8 cellular contexts compared by ENCODE assay signal in genomic region chr12:94710933-94711332, GRCh38.
A peak's percentile ranks its signal among the peaks of the same experiment; 100 is the strongest.
DNase-seq lines count a peak whose midpoint lies in the region; ATAC-seq and TF ChIP-seq lines count a peak whose summit lies in the region.

No MANE protein-coding gene starts in this region.

- H3K27ac Mint-ChIP-seq in memory B cell, result no peak overlapping the region

- H3F3A ChIP-seq in Loucy (ENCODE audit: low read depth), result no peaks in the 10 kb centered on the region

- no peak overlapping the region for H3K4me3 ChIP-seq in Loucy (ENCODE audit: low read length, poor library complexity, severe bottlenecking)

- no peaks in the 10 kb centered on the region for H3K4me1 ChIP-seq in Loucy (ENCODE audit: insufficient read depth, low read length, poor library complexity, severe bottlenecking)

- no peaks in the 10 kb centered on the region for H3K9me2 ChIP-seq in Loucy (replicated peaks; ENCODE audit: low read depth, low read length)

- H3K79me2 ChIP-seq in Loucy (ENCODE audit: insufficient read depth, low read length), result no peaks in the 10 kb centered on the region

- peaks cover 18% of the 10 kb centered on the region for H3K4me1 Mint-ChIP-seq in memory B cell

- no peak overlapping the region for H3K4me2 ChIP-seq in Loucy (ENCODE audit: low read depth, low read length, poor library complexity, severe bottlenecking)

- no peaks in the 10 kb centered on the region for H3K9me3 ChIP-seq in Loucy (ENCODE audit: insufficient read depth, low read depth, low read length)

- H3K36me3 Mint-ChIP-seq in memory B cell, result no peaks in the 10 kb centered on the region

- no peaks in the 10 kb centered on the region for H3K36me3 ChIP-seq in Loucy (ENCODE audit: insufficient read depth, low read length)

- peak; percentile 81 for TF ChIP-seq CTCF in Loucy (conservative IDR thresholded peaks at IDR 0.05; ENCODE audit: low read length)

- no peaks in the 10 kb centered on the region for H3K27me3 ChIP-seq in Loucy (ENCODE audit: insufficient read depth, low read length, poor library complexity, severe bottlenecking)

- no peaks in the 10 kb centered on the region for H3K9me3 Mint-ChIP-seq in memory B cell

- H3K27me3 Mint-ChIP-seq in memory B cell, result no peaks in the 10 kb centered on the region

- DNase-seq in NOMO-1 treated with DMSO at 0.1 percent for 48 hours (lab: John Stamatoyannopoulos, UW; ENCODE audit: unreplicated experiment) (peak; percentile 23), NOMO-1 treated with dmso at 0.1 percent for 144 hours (lab: John Stamatoyannopoulos, UW; ENCODE audit: unreplicated experiment) (no peak), memory B cell (ENCODE audit: low spot score in 2 of 2) (peak in 1 of 2 donors; percentile 20), dedifferentiated amniotic fluid mesenchymal stem cell (ENCODE audit: extremely low spot score) (no peak)
- DNase-seq in activated naive CD4-positive, alpha-beta T cell treated with anti-CD3 and anti-CD28 coated beads, Interleukin-2, amount 50 U/mL, for 16 hours, result peak; percentile 15

- H3K9ac ChIP-seq in Loucy (ENCODE audit: low read depth, low read length, poor library complexity, severe bottlenecking), result no peak overlapping the region

- ATAC-seq in memory B cell (ENCODE audit: low read depth) (peak; percentile 70), GM18502 (IDR thresholded peaks at IDR 0.05; ENCODE audit: poor library complexity, unreplicated experiment) (no peak), GM21723 (IDR thresholded peaks at IDR 0.05; ENCODE audit: unreplicated experiment) (no peak)

- no peaks in the 10 kb centered on the region for H4K20me1 ChIP-seq in Loucy (ENCODE audit: insufficient read depth, low read length, poor library complexity, severe bottlenecking)

- no peak overlapping the region for H2AFZ ChIP-seq in Loucy (ENCODE audit: low read length)

- no peak overlapping the region for H3K4me3 Mint-ChIP-seq in memory B cell

Comparison
In these comparisons a context has a peak if more than half of its experiments do, and no peak if none do; other contexts are left out.
1. DNase-seq: peak in NOMO-1 treated with DMSO at 0.1 percent for 48 hours (single experiment) and activated naive CD4-positive, alpha-beta T cell treated with anti-CD3 and anti-CD28 coated beads, Interleukin-2, amount 50 U/mL, for 16 hours (single experiment); none in NOMO-1 treated with dmso at 0.1 percent for 144 hours (single experiment) and dedifferentiated amniotic fluid mesenchymal stem cell (single experiment).